Comparison of ENCODE assay signal across 8 cellular contexts in genomic region chr4:130336585-130337217, GRCh38.
DNase-seq lines count a peak whose midpoint lies in the region; ATAC-seq and TF ChIP-seq lines count a peak whose summit lies in the region.

No MANE protein-coding gene starts in this region.

- peak; percentile 57 for TF ChIP-seq CTCF in AG10803 (conservative IDR thresholded peaks at IDR 0.05; ENCODE audit: low read length)

- ATAC-seq in GM19023 (IDR thresholded peaks at IDR 0.05; ENCODE audit: unreplicated experiment) (peak; percentile 75), HG03103 (IDR thresholded peaks at IDR 0.05; ENCODE audit: low read depth, unreplicated experiment) (peak; percentile 92), SK-N-SH treated with all-trans-retinoic acid at 6 μM for 48 hours (peak; percentile 88)

- DNase-seq in AG10803 (ENCODE audit: low read depth) (peak; percentile 18), left kidney (ENCODE audit: low read depth, low spot score) (peak; percentile 57), dedifferentiated amniotic fluid mesenchymal stem cell (ENCODE audit: extremely low spot score) (no peak), CD1c-positive myeloid dendritic cell (ENCODE audit: extremely low spot score) (no peak), T-helper 9 cell (no peak)

- no peak overlapping the region for H3K4me3 ChIP-seq in AG10803 (ENCODE audit: low read length)

TF ChIP-seq in SK-N-SH treated with all-trans-retinoic acid at 6 μM for 48 hours, 23 proteins besides CTCF, POLR2A, EP300 and RAD21:
- TF ChIP-seq ZNF565 (CRISPR knock-in tag; conservative IDR thresholded peaks at IDR 0.05; ENCODE audit: low read depth), result no peak
- TF ChIP-seq SNAI2 (CRISPR knock-in tag; IDR thresholded peaks at IDR 0.05), result no peak

Comparison
In these comparisons a context has a peak if more than half of its experiments do, and no peak if none do; other contexts are left out.
1. DNase-seq: peak in AG10803 (single experiment) and left kidney (single experiment); none in dedifferentiated amniotic fluid mesenchymal stem cell (single experiment), CD1c-positive myeloid dendritic cell (single experiment) and T-helper 9 cell (single experiment).
2. Peak in every context shown above with its lines, with median percentiles within 50 percentile points of each other: ATAC-seq.